14 cellular contexts compared by ENCODE assay signal in the genomic region with DNA sequence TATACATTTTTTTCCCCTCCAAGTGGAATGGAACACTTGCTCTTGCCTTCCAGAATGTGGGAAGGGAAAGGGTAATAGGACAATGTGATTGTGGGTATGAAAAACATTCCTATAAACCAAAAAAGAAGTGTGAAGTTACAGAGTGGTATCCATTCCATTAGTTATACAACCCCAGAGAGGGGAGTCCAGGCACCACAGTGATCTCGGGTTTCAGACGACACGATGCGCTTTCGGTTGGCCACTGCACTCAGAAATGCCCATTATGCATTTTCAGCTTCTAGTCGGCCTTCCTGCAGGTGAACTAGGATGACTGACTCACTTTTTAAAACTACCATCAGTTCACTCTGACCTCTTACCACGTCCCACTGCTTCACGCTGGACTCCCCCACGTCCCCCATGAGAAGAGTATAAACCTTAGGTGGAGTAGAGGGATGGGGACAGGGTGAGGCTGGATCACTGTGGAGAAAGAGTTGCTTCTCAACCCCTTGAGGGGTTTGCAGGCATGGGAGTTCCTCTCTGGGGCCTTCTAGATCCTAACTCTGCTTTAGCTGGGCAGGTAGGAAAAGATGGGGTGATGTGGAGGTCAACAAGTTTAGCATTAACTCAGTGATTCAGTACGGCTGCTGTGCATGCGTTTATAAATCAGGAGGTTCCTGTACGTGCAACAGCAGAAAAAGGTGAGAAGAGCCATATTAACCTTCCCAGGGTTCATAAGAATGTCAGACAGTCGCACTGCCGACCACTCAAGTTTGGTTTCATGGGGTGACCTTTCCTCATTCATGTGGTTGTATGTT. TPM values are rescaled to one million over a fixed set of nuclear protein-coding genes. Genes with fewer than 3 reads are reported as not detected.
DNase-seq lines count a peak whose midpoint lies in the region; ATAC-seq and TF ChIP-seq lines count a peak whose summit lies in the region.
"Had no signal": no experiment of that assay in that cellular context is flagged by ENCODE, and none has a peak within 500 bp of the region (broad histone marks: within the 10 kb centered on the region; RNA-seq: fewer than 3 reads in every experiment).

No MANE protein-coding gene starts in this region.

- H3K4me1 ChIP-seq in A673 (ENCODE audit: insufficient read depth, low read length, poor library complexity, severe bottlenecking), result peaks cover 39% of the 10 kb centered on the region
- peaks cover 19% of the 10 kb centered on the region for H3K4me1 ChIP-seq in MM.1S (ENCODE audit: low read length)
- H3K4me1 ChIP-seq in trophoblast cell (ENCODE audit: control insufficient read depth in 1 of 2, insufficient read depth in 2 of 2, low read length in 2 of 2), result peaks cover 19 to 25% of the 10 kb centered on the region in 2 experiments
- no peaks in the 10 kb centered on the region for H3K4me1 ChIP-seq in CD8-positive, alpha-beta memory T cell (ENCODE audit: insufficient read depth, low read length)

- H3K23ac ChIP-seq in trophoblast cell (ENCODE audit: low read length), result no peak overlapping the region

- H3K4me2 ChIP-seq in MM.1S (ENCODE audit: low read depth, low read length) (peak overlapping the region; percentile 40), trophoblast cell (ENCODE audit: low read length) (no peak overlapping the region)

- no peaks in the 10 kb centered on the region for H3K9me3 Mint-ChIP-seq in endothelial cell (ENCODE audit: unreplicated experiment)
- no peaks in the 10 kb centered on the region for H3K9me3 Mint-ChIP-seq in CD8-positive, alpha-beta memory T cell

- H2BK5ac ChIP-seq in trophoblast cell (ENCODE audit: low read depth, low read length, poor library complexity), result no peak overlapping the region

- no peak overlapping the region for H3K4me3 ChIP-seq in A673 (ENCODE audit: low read depth, low read length, poor library complexity, severe bottlenecking)
- H3K4me3 ChIP-seq in MM.1S (ENCODE audit: low read length), result no peak overlapping the region; the same call in 1 of the 2 replicates
- no peak overlapping the region for H3K4me3 ChIP-seq in trophoblast cell (ENCODE audit: low read depth, low read length)
- no peak overlapping the region for H3K4me3 ChIP-seq in CD8-positive, alpha-beta memory T cell (ENCODE audit: low read length)

- peaks cover 14% of the 10 kb centered on the region for H3K79me1 ChIP-seq in trophoblast cell (ENCODE audit: low read length)

- TF ChIP-seq CTCF in A673 (conservative IDR thresholded peaks at IDR 0.05; ENCODE audit: low read depth, low read length) (no peak), MM.1S (IDR thresholded peaks at IDR 0.05; ENCODE audit: low read length) (no peak), endothelial cell (IDR thresholded peaks at IDR 0.05; ENCODE audit: unreplicated experiment) (no peak)

- DNase-seq in A673 (ENCODE audit: low spot score) (no peak), MM.1S (peak; percentile 77), endothelial cell (ENCODE audit: low spot score) (no peak), trophoblast cell (no peak), SIG-M5 treated with dmso at 0.1 percent for 504 hours (lab: John Stamatoyannopoulos, UW; ENCODE audit: unreplicated experiment) (no peak)
- DNase-seq in CD8-positive, alpha-beta memory T cell, result no peak
- DNase-seq: activated CD4-positive, CD25-positive, alpha-beta regulatory T cell treated with anti-CD3 and anti-CD28 coated beads, Interleukin-2, amount 50 U/mL, for 72 hours; NCI-H1694; small intestine had no signal

- no CpG with 5 or more reads among the region's 14 CpGs for WGBS in trophoblast cell (ENCODE audit: extremely low coverage, insufficient coverage, insufficient read length)

- peaks cover 30% of the 10 kb centered on the region for H3K4me1 Mint-ChIP-seq in endothelial cell (ENCODE audit: unreplicated experiment)
- peaks cover 0 to 15% (median 3%) of the 10 kb centered on the region in 3 donors for H3K4me1 Mint-ChIP-seq in CD8-positive, alpha-beta memory T cell

- H2AFZ ChIP-seq in MM.1S (ENCODE audit: low read length), result peak overlapping the region; percentile 77
- H2AFZ ChIP-seq in trophoblast cell (ENCODE audit: insufficient read depth, low read length, poor library complexity), result no peak overlapping the region

- H4K8ac ChIP-seq in trophoblast cell (ENCODE audit: low read depth, low read length), result no peak overlapping the region

- no peaks in the 10 kb centered on the region for H3K9me3 ChIP-seq in A673 (ENCODE audit: low read depth, low read length, poor library complexity, severe bottlenecking)
- no peaks in the 10 kb centered on the region for H3K9me3 ChIP-seq in MM.1S (replicated peaks; ENCODE audit: insufficient read depth, low read length)
- no peaks in the 10 kb centered on the region for H3K9me3 ChIP-seq in trophoblast cell (ENCODE audit: insufficient read depth, low read depth, low read length)
- H3K9me3 ChIP-seq in CD8-positive, alpha-beta memory T cell (ENCODE audit: low read length), result no peaks in the 10 kb centered on the region

- no peaks in the 10 kb centered on the region for H3K79me2 ChIP-seq in MM.1S (ENCODE audit: low read length)
- H3K79me2 ChIP-seq in trophoblast cell (ENCODE audit: control insufficient read depth, insufficient read depth, low read length, poor library complexity), result peaks cover 13% of the 10 kb centered on the region

- H3K9me2 ChIP-seq in MM.1S (replicated peaks; ENCODE audit: insufficient read depth, low read length), result no peaks in the 10 kb centered on the region

- BruUV-seq in A673 (replicated peaks; lab: Mats Ljungman, UMichigan), result no TSS peak

- H2AK5ac ChIP-seq in trophoblast cell (ENCODE audit: low read length), result no peak overlapping the region

- peaks cover 2% of the 10 kb centered on the region for H3K27me3 Mint-ChIP-seq in endothelial cell (ENCODE audit: unreplicated experiment)
- peaks cover 12 to 13% of the 10 kb centered on the region in 2 donors for H3K27me3 Mint-ChIP-seq in CD8-positive, alpha-beta memory T cell

- CTCF ChIA-PET in A673 (lab: Charles Lee), result no interaction called here
- CTCF ChIA-PET in CD8-positive, alpha-beta memory T cell (lab: Charles Lee), result no interaction called here

- H2BK120ac ChIP-seq in trophoblast cell (ENCODE audit: insufficient read depth, low read length, poor library complexity), result no peak overlapping the region

- H3K27ac ChIP-seq in A673 (ENCODE audit: low read depth, low read length, poor library complexity, severe bottlenecking) (peak overlapping the region; percentile 16), MM.1S (ENCODE audit: low read length) (peak overlapping the region; percentile 46; the same call in 1 of the 2 replicates), trophoblast cell (ENCODE audit: low read depth, low read length) (no peak overlapping the region)
- H3K27ac ChIP-seq in CD8-positive, alpha-beta memory T cell (ENCODE audit: low read depth, low read length), result no peak overlapping the region

- no peak overlapping the region for H4K12ac ChIP-seq in trophoblast cell (ENCODE audit: low read depth, low read length)

- H3K36me3 ChIP-seq in A673 (ENCODE audit: insufficient read depth, low read length, poor library complexity, severe bottlenecking) (peaks cover 35% of the 10 kb centered on the region), MM.1S (replicated peaks; ENCODE audit: insufficient read depth, low read length) (no peaks in the 10 kb centered on the region), trophoblast cell (ENCODE audit: control insufficient read depth in 1 of 2, insufficient read depth in 2 of 2, low read length in 2 of 2) (peaks cover 26 to 39% of the 10 kb centered on the region in 2 experiments)
- no peaks in the 10 kb centered on the region for H3K36me3 ChIP-seq in CD8-positive, alpha-beta memory T cell (ENCODE audit: insufficient read depth, low read length)

- H4K91ac ChIP-seq in trophoblast cell (ENCODE audit: low read depth, low read length), result no peak overlapping the region

- H3K14ac ChIP-seq in trophoblast cell (ENCODE audit: low read length), result no peak overlapping the region

- ATAC-seq in HG03159 (IDR thresholded peaks at IDR 0.05; ENCODE audit: unreplicated experiment) (no peak), SK-N-SH treated with all-trans-retinoic acid at 6 μM for 48 hours (no peak)
- ATAC-seq: esophagus mucosa, HCT116, HepG2 had no signal

- no peak overlapping the region for H3K4me3 Mint-ChIP-seq in endothelial cell (ENCODE audit: unreplicated experiment)
- no peak overlapping the region for H3K4me3 Mint-ChIP-seq in CD8-positive, alpha-beta memory T cell

- peak overlapping the region; percentile 50 for H3K27ac Mint-ChIP-seq in endothelial cell (ENCODE audit: unreplicated experiment)
- H3K27ac Mint-ChIP-seq in CD8-positive, alpha-beta memory T cell, result no peak overlapping the region

- H3K9ac ChIP-seq in MM.1S (ENCODE audit: low read length), result no peak overlapping the region
- no peak overlapping the region for H3K9ac ChIP-seq in trophoblast cell (ENCODE audit: low read length)

- H4K20me1 ChIP-seq in MM.1S (ENCODE audit: insufficient read depth, low read length), result no peaks in the 10 kb centered on the region

- intact Hi-C loops in A673 (cut with micrococcal nuclease; ENCODE audit: unreplicated experiment), result no loop called here

- H3K18ac ChIP-seq in trophoblast cell (ENCODE audit: low read length), result peak overlapping the region; percentile 0

- peaks cover 59% of the 10 kb centered on the region for H3K36me3 Mint-ChIP-seq in endothelial cell (ENCODE audit: low read depth, unreplicated experiment)
- H3K36me3 Mint-ChIP-seq in CD8-positive, alpha-beta memory T cell, result peaks cover 0 to 14% (median 0%) of the 10 kb centered on the region in 3 donors

- POLR2A ChIA-PET in A673 (lab: Charles Lee; ENCODE audit: low non-redundant PET), result no interaction called here
- POLR2A ChIA-PET in CD8-positive, alpha-beta memory T cell (lab: Charles Lee), result no interaction called here

- H3F3A ChIP-seq in MM.1S (ENCODE audit: insufficient read depth, low read length), result peaks cover 14% of the 10 kb centered on the region

- no peak overlapping the region for H2BK12ac ChIP-seq in trophoblast cell (ENCODE audit: low read length)

- peak overlapping the region; percentile 56 for H3K4ac ChIP-seq in trophoblast cell (ENCODE audit: low read depth, low read length)

- H3K27me3 ChIP-seq in A673 (replicated peaks; ENCODE audit: insufficient read depth, low read depth, low read length, poor library complexity), result no peaks in the 10 kb centered on the region
- no peaks in the 10 kb centered on the region for H3K27me3 ChIP-seq in MM.1S (replicated peaks; ENCODE audit: insufficient read depth, low read length)
- no peaks in the 10 kb centered on the region for H3K27me3 ChIP-seq in trophoblast cell (ENCODE audit: insufficient read depth, low read length)
- H3K27me3 ChIP-seq in CD8-positive, alpha-beta memory T cell (ENCODE audit: insufficient read depth, low read length, poor library complexity, severe bottlenecking), result no peaks in the 10 kb centered on the region

RNA-seq across cellular contexts. Expression of gene ZNF532, which starts 50.5 kb away (rescaled TPM):
- total RNA-seq in A673 (2021) (118 and 119 TPM in 2 replicates), endothelial cell (ENCODE audit: unreplicated experiment) (178 TPM)
- 95.4 and 96.7 TPM in 2 replicates for polyA plus RNA-seq in trophoblast cell (2013)
- 1 to 10 TPM; 6.1 to 6.3 TPM for total RNA-seq in CD8-positive, alpha-beta memory T cell
- polyA plus RNA-seq in CD8-positive, alpha-beta memory T cell, result 0.70 TPM
- total RNA-seq: HepG2 had no signal
- polyA plus RNA-seq: HepG2 had no signal

Comparison
In these comparisons a context has a peak if more than half of its experiments do, and no peak if none do; other contexts are left out.
1. H3K27ac ChIP-seq: peak in A673 (single experiment) and MM.1S (single experiment); none in trophoblast cell (single experiment) and CD8-positive, alpha-beta memory T cell (single experiment).
2. RNA of gene ZNF532, which starts 50.5 kb away (total RNA-seq): 178 TPM in endothelial cell (single experiment) and 118 to 119 TPM in A673; 6.1 to 6.3 TPM in CD8-positive, alpha-beta memory T cell; every median in the first group is over 10 times any median in the second.